ENCODE assay signal across 11 cellular contexts in genomic region chr7:92765725-92766124, GRCh38.
A peak's percentile ranks its signal among the peaks of the same experiment; 100 is the strongest.
DNase-seq lines count a peak whose midpoint lies in the region; ATAC-seq, FAIRE-seq and TF ChIP-seq lines count a peak whose summit lies in the region.
"Had no signal": no experiment of that assay in that cellular context is flagged by ENCODE, and none has a peak within 500 bp of the region (broad histone marks: within the 10 kb centered on the region; RNA-seq: fewer than 3 reads in every experiment).

No MANE protein-coding gene starts in this region.

- H3K4me2 ChIP-seq in SK-N-SH: peak overlapping the region; percentile 53

- POLR2A ChIA-PET in SK-N-SH (lab: Yijun Ruan, JAX): interaction anchor here (1.8 kb wide), 1 partner anchor 67 kb away, joined by 9 read pairs; no protein-coding TSS in a partner anchor

- DNase-seq in H54 (ENCODE audit: insufficient read length, low spot score) (no peak), SK-N-SH (no peak), fibroblast of pulmonary artery (ENCODE audit: low read depth) (peak; percentile 78), sigmoid colon (no peak), RPMI8226 (no peak), midbrain (lab: John Stamatoyannopoulos, UW) (no peak), GM10266 (ENCODE audit: extremely low spot score) (no peak)
- DNase-seq: activated effector memory CD4-positive, alpha-beta T cell treated with Interleukin-2 at 50 U/mL for 16 hours had no signal

- TF ChIP-seq RAD21 in SK-N-SH (IDR thresholded peaks at IDR 0.05; ENCODE audit: low read length): no peak

- H3F3A ChIP-seq in SK-N-SH (replicated peaks; ENCODE audit: insufficient read depth): peaks cover 78% of the 10 kb centered on the region

- H3K4me3 ChIP-seq in SK-N-SH (ENCODE audit: low read depth in 2 of 2, low read length in 1 of 2) (no peak overlapping the region; a peak in 1 of 4 replicates), fibroblast of pulmonary artery (replicated peaks; ENCODE audit: low read depth, low read length) (no peak overlapping the region), sigmoid colon (no peak overlapping the region)
- H3K4me3 ChIP-seq: SK-N-MC had no signal

- FAIRE-seq in H54 (lab: Jason Lieb, UNC): peak; percentile 96
- FAIRE-seq: GM12891 had no signal

- H3K4me1 ChIP-seq in SK-N-SH (ENCODE audit: control insufficient read depth in 1 of 2, insufficient read depth in 2 of 2, low read depth in 1 of 2, low read length in 1 of 2) (peaks cover 57 to 74% of the 10 kb centered on the region in 2 experiments), sigmoid colon (peaks cover 0 to 63% (median 45%) of the 10 kb centered on the region in 4 donors)

- no peak for TF ChIP-seq POLR2A in H54 (IDR thresholded peaks at IDR 0.05; ENCODE audit: low read depth, low read length)
- TF ChIP-seq POLR2A in sigmoid colon (IDR thresholded peaks at IDR 0.05): no peak

- CTCF ChIA-PET in SK-N-SH (lab: Yijun Ruan, JAX): interaction anchor here (0.9 to 5.6 kb wide), 7 partner anchors 8 to 145 kb away, joined by 3 to 73 read pairs (median 6); no protein-coding TSS in a partner anchor

- H3K9me3 ChIP-seq in SK-N-SH (no peaks in the 10 kb centered on the region), sigmoid colon (no peaks in the 10 kb centered on the region)

- no peaks in the 10 kb centered on the region; the same call in 1 of the 2 replicates for H4K20me1 ChIP-seq in SK-N-SH (ENCODE audit: insufficient read depth)

- no peaks in the 10 kb centered on the region for H3K9me2 ChIP-seq in SK-N-SH

- peak overlapping the region; percentile 58 for H3K9ac ChIP-seq in SK-N-SH

- peak overlapping the region; percentile 95 to 99 for H3K27ac ChIP-seq in SK-N-SH (ENCODE audit: low read depth in 2 of 2, low read length in 1 of 2)
- H3K27ac ChIP-seq in sigmoid colon: peak overlapping the region; percentile 61 to 84 (median 76)
- H3K27ac ChIP-seq: SK-N-MC had no signal

- 0 out of 4 replicates have a peak, but pooled peaks of 1 of the 2 experiments have one; percentile 22 for TF ChIP-seq EP300 in SK-N-SH (IDR thresholded peaks at IDR 0.05; ENCODE audit: borderline replicate concordance in 1 of 2, low read depth in 1 of 2, low read length in 1 of 2)
- no peak for TF ChIP-seq EP300 in sigmoid colon (IDR thresholded peaks at IDR 0.05)

- intact Hi-C loops in sigmoid colon (cut with DNase I): loop anchor here (5.0 kb wide), 1 partner anchor 48 kb away; no protein-coding TSS in a partner anchor

- H3K79me2 ChIP-seq in SK-N-SH (ENCODE audit: insufficient read depth): peaks cover 98% of the 10 kb centered on the region

- TF ChIP-seq CTCF in SK-N-SH (IDR thresholded peaks at IDR 0.05) (no peak), fibroblast of pulmonary artery (IDR thresholded peaks at IDR 0.05; ENCODE audit: low read length, missing control alignments) (no peak), sigmoid colon (IDR thresholded peaks at IDR 0.05) (no peak), GM10266 (IDR thresholded peaks at IDR 0.05; ENCODE audit: control insufficient read depth, insufficient read depth, low read depth, missing control alignments) (no peak)

- H3K27me3 ChIP-seq in SK-N-SH (ENCODE audit: insufficient read depth): no peaks in the 10 kb centered on the region
- H3K27me3 ChIP-seq in sigmoid colon: no peaks in the 10 kb centered on the region

- no peak for ATAC-seq in GM21381 (IDR thresholded peaks at IDR 0.05; ENCODE audit: unreplicated experiment)

- no peak overlapping the region for H2AFZ ChIP-seq in SK-N-SH (ENCODE audit: low read depth)

- 14% methylated on average over 3 of the region's 3 CpGs for WGBS in SK-N-SH (ENCODE audit: low lambda C conversion rate)
- WGBS in sigmoid colon, 2 donors: 57 to 71% methylated on average over 3 of the region's 3 CpGs

- H3K36me3 ChIP-seq in SK-N-SH (replicated peaks in 1 of 2; ENCODE audit: control insufficient read depth in 1 of 2, insufficient read depth in 2 of 2, low read length in 1 of 2): peaks cover 18 to 31% of the 10 kb centered on the region in 2 experiments
- no peaks in the 10 kb centered on the region for H3K36me3 ChIP-seq in sigmoid colon

TF ChIP-seq in SK-N-SH, 30 proteins besides CTCF, POLR2A, EP300 and RAD21 (continues in another document):
- TF ChIP-seq EZH2phosphoT487 (IDR thresholded peaks at IDR 0.05; ENCODE audit: borderline replicate concordance, low read depth) (no peak), FOXJ3 (CRISPR knock-in tag; IDR thresholded peaks at IDR 0.05) (no peak), REST (IDR thresholded peaks at IDR 0.05; ENCODE audit: low read depth, low read length) (peak; percentile 46; the same call in 1 of the 2 replicates), NFIC (IDR thresholded peaks at IDR 0.05; ENCODE audit: borderline replicate concordance) (no peak), TCF12 (IDR thresholded peaks at IDR 0.05) (peak; percentile 73), GABPA (IDR thresholded peaks at IDR 0.05; ENCODE audit: low read depth) (no peak), GATA2 (CRISPR knock-in tag; IDR thresholded peaks at IDR 0.05) (no peak), MAX (IDR thresholded peaks at IDR 0.05; ENCODE audit: low read depth) (peak; percentile 35; the same call in 1 of the 2 replicates), USF1 (IDR thresholded peaks at IDR 0.05; ENCODE audit: borderline replicate concordance, low read depth) (no peak), PBX3 (IDR thresholded peaks at IDR 0.05) (peak; percentile 75), RFX5 (IDR thresholded peaks at IDR 0.05; ENCODE audit: low read length) (no peak), TEAD4 (IDR thresholded peaks at IDR 0.05; ENCODE audit: borderline replicate concordance, insufficient read depth) (no peak; the same call in 1 of the 2 replicates), SMC3 (IDR thresholded peaks at IDR 0.05; ENCODE audit: low read depth, low read length) (no peak), CHD2 (IDR thresholded peaks at IDR 0.05; ENCODE audit: low read length, partially characterized antibody) (no peak), SIN3A (IDR thresholded peaks at IDR 0.05; ENCODE audit: borderline replicate concordance, low read depth, low read length) (no peak), RCOR1 (IDR thresholded peaks at IDR 0.05; ENCODE audit: low read length) (no peak), MXI1 (IDR thresholded peaks at IDR 0.05; ENCODE audit: low read depth, low read length) (no peak), MEF2A (IDR thresholded peaks at IDR 0.05; ENCODE audit: borderline replicate concordance, low read depth) (no peak), JUND (IDR thresholded peaks at IDR 0.05) (peak; percentile 72), POLR2AphosphoS5 (IDR thresholded peaks at IDR 0.05; ENCODE audit: low read depth, low read length) (peak; percentile 63), FOSL2 (IDR thresholded peaks at IDR 0.05; ENCODE audit: borderline replicate concordance, low read depth) (peak; percentile 59), NRF1 (IDR thresholded peaks at IDR 0.05; ENCODE audit: low read depth, low read length) (no peak)
